In genomic region chr3:26064297-26064696, GRCh38 we compare ENCODE assay signal across 29 cellular contexts.
"Had no signal": no experiment of that assay in that cellular context is flagged by ENCODE, and none has a peak within 500 bp of the region (broad histone marks: within the 10 kb centered on the region; RNA-seq: fewer than 3 reads in every experiment).

No MANE protein-coding gene starts in this region.

- H3K9me3 ChIP-seq: esophagus squamous epithelium had no signal

- H3K36me3 ChIP-seq: brain microvascular endothelial cell, esophagus squamous epithelium had no signal

- H3K4me1 ChIP-seq: esophagus squamous epithelium had no signal

- H3K4me3 ChIP-seq: esophagus squamous epithelium had no signal

- H3K27ac ChIP-seq: brain microvascular endothelial cell, epithelial cell of prostate, esophagus squamous epithelium, VCaP had no signal

- FAIRE-seq: astrocyte, bronchial epithelial cell, endothelial cell of umbilical vein had no signal

- ATAC-seq: activated CD4-positive, CD25-positive, alpha-beta regulatory T cell treated with anti-CD3 and anti-CD28 coated beads, Interleukin-2, amount 50 U/mL, for 24 hours; activated CD8-positive, alpha-beta T cell treated with anti-CD3 and anti-CD28 coated beads for 36 hours; activated T-cell treated with anti-CD3 and anti-CD28 coated beads, Interleukin-2, amount 50 U/mL, for 4 hours; activated T-helper 17 cell treated with anti-CD3 and anti-CD28 coated beads, Interleukin-2, amount 50 U/mL, for 72 hours; effector memory CD8-positive, alpha-beta T cell had no signal

- DNase-seq: activated B cell treated with CpG ODN at 0.5 μM for 24 hours; activated CD4-positive, alpha-beta T cell treated with anti-CD3 and anti-CD28 coated beads for 48 hours; activated CD4-positive, alpha-beta T cell treated with anti-CD3 and anti-CD28 coated beads, Interleukin-2, amount 50 U/mL, for 1 hour; activated CD4-positive, alpha-beta T cell treated with anti-CD3 and anti-CD28 coated beads, Interleukin-2, amount 50 U/mL, for 48 hours; activated CD8-positive, alpha-beta memory T cell treated with anti-CD3 and anti-CD28 coated beads for 24 hours; activated CD8-positive, alpha-beta T cell treated with anti-CD3 and anti-CD28 coated beads for 36 hours; activated effector memory CD4-positive, alpha-beta T cell treated with Interleukin-2 at 50 U/mL for 16 hours; activated gamma-delta T cell treated with Interleukin-2 at 50 U/mL for 16 hours; activated naive CD4-positive, alpha-beta T cell treated with anti-CD3 and anti-CD28 coated beads, Interleukin-2, amount 50 U/mL, for 16 hours; activated naive CD4-positive, alpha-beta T cell treated with Interleukin-2 at 50 U/mL for 16 hours; activated T-cell treated with anti-CD3 and anti-CD28 coated beads, Interleukin-2, amount 50 U/mL, for 4 hours; amniotic stem cell; anterior cingulate cortex; brain microvascular endothelial cell; cortex of kidney; dermis blood vessel endothelial cell; effector CD4-positive, alpha-beta T cell; effector memory CD8-positive, alpha-beta T cell; esophagus squamous epithelium; foreskin melanocyte; head of caudate nucleus; T-helper 2 cell had no signal
